Comparison of ENCODE assay signal across 16 cellular contexts in the genomic region with DNA sequence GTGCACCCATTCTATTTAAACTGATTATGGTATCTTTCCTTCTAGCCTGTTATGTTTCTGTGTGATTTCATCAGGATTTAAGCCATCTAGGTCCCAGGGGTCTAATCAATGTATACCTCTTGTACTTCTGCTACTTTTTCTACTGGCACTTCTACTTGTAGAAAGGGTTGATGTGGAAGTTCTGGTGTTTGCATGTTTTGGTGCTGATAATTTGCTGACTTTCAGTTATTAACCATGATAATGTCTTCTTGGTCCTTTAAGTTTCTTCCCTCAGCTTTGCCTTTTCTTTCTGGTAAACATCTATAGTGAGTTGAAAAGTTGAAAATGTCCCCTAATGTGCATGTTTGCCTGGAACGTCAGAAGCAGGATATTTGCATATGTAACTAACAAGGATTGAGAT.
DNase-seq lines count a peak whose midpoint lies in the region; ATAC-seq, FAIRE-seq and TF ChIP-seq lines count a peak whose summit lies in the region.
"Had no signal": no experiment of that assay in that cellular context is flagged by ENCODE, and none has a peak within 500 bp of the region (broad histone marks: within the 10 kb centered on the region; RNA-seq: fewer than 3 reads in every experiment).

No MANE protein-coding gene starts in this region.

- 5% methylated on average over 1 of the region's 1 CpG for WGBS in A549 (ENCODE audit: missing lambda C conversion rate)
- 36 to 48% methylated on average over 1 of the region's 1 CpG for WGBS in lower leg skin, 2 donors

- no peaks in the 10 kb centered on the region for H4K20me1 ChIP-seq in GM23338 (replicated peaks; ENCODE audit: insufficient read depth)

- no peaks in the 10 kb centered on the region for H3K36me3 Mint-ChIP-seq in GM23338 (ENCODE audit: low read depth)
- no peaks in the 10 kb centered on the region for H3K36me3 Mint-ChIP-seq in chondrocyte (ENCODE audit: low read depth)
- H3K36me3 Mint-ChIP-seq in osteocyte (ENCODE audit: unreplicated experiment) = no peaks in the 10 kb centered on the region
- H3K36me3 Mint-ChIP-seq: CD4-positive, alpha-beta memory T cell had no signal

- no peaks in the 10 kb centered on the region for H3K9me3 ChIP-seq in A549

- TF ChIP-seq CTCF in A549 (IDR thresholded peaks at IDR 0.05) = no peak
- TF ChIP-seq CTCF in GM23338 (conservative IDR thresholded peaks at IDR 0.05; ENCODE audit: low read depth in 2 of 2) = no peak
- no peak for TF ChIP-seq CTCF in chondrocyte (IDR thresholded peaks at IDR 0.05)
- TF ChIP-seq CTCF in osteocyte (IDR thresholded peaks at IDR 0.05) = no peak
- no peak for TF ChIP-seq CTCF in lower leg skin (IDR thresholded peaks at IDR 0.05)

- H3K4me3 Mint-ChIP-seq in GM23338 = no peak overlapping the region
- no peak overlapping the region for H3K4me3 Mint-ChIP-seq in chondrocyte (ENCODE audit: unreplicated experiment)
- H3K4me3 Mint-ChIP-seq in osteocyte (ENCODE audit: unreplicated experiment) = no peak overlapping the region
- H3K4me3 Mint-ChIP-seq: CD4-positive, alpha-beta memory T cell; H9 had no signal

- no peaks in the 10 kb centered on the region for H3K36me3 ChIP-seq in GM23338 (ENCODE audit: insufficient read depth)

- H3K27me3 Mint-ChIP-seq in GM23338 (ENCODE audit: insufficient read depth, low read depth, poor library complexity) (peaks cover 3% of the 10 kb centered on the region), chondrocyte (ENCODE audit: low read depth) (no peaks in the 10 kb centered on the region), osteocyte (ENCODE audit: unreplicated experiment) (no peaks in the 10 kb centered on the region)

- no peak for TF ChIP-seq RAD21 in A549 (conservative IDR thresholded peaks at IDR 0.05 in 1 of 2, IDR thresholded peaks at IDR 0.05 in 1 of 2)

- H3F3A ChIP-seq in GM23338 (replicated peaks; ENCODE audit: low read depth) = no peaks in the 10 kb centered on the region

- intact Hi-C loops in lower leg skin (cut with DNase I; ENCODE audit: low total_unique reads) = no loop called here

- TF ChIP-seq POLR2A in A549 (IDR thresholded peaks at IDR 0.05; ENCODE audit: low read length) = no peak
- TF ChIP-seq POLR2A in lower leg skin (IDR thresholded peaks at IDR 0.05) = no peak

- H3K4me2 ChIP-seq in A549 = no peak overlapping the region
- H3K4me2 ChIP-seq in GM23338 = no peak overlapping the region

- H3K4me1 Mint-ChIP-seq in GM23338 = peaks cover 3% of the 10 kb centered on the region; the same call in 2 of the 3 replicates
- H3K4me1 Mint-ChIP-seq in chondrocyte (ENCODE audit: low read depth) = peaks cover 19% of the 10 kb centered on the region
- peaks cover 22% of the 10 kb centered on the region for H3K4me1 Mint-ChIP-seq in osteocyte (ENCODE audit: unreplicated experiment)
- H3K4me1 Mint-ChIP-seq: CD4-positive, alpha-beta memory T cell had no signal

- no peaks in the 10 kb centered on the region for H3K79me2 ChIP-seq in GM23338 (replicated peaks; ENCODE audit: insufficient read depth)

- H3K4me3 ChIP-seq in A549 (no peak overlapping the region), GM23338 (no peak overlapping the region), lower leg skin (ENCODE audit: low read depth, poor library complexity, severe bottlenecking) (no peak overlapping the region)

- H3K27ac Mint-ChIP-seq in GM23338 (no peak overlapping the region), chondrocyte (ENCODE audit: unreplicated experiment) (peak overlapping the region; percentile 60), osteocyte (ENCODE audit: unreplicated experiment) (peak overlapping the region; percentile 52)
- H3K27ac Mint-ChIP-seq: CD4-positive, alpha-beta memory T cell; H9 had no signal

- H3K9me2 ChIP-seq in GM23338 (ENCODE audit: insufficient read depth) = 0 out of 2 replicates have a peak, but pooled peaks cover 4% of the 10 kb centered on the region

- POLR2A ChIA-PET in A549 (lab: Yijun Ruan, JAX) = no interaction called here

- H2AFZ ChIP-seq in GM23338 = peak overlapping the region; percentile 81

- DNase-seq in A549 (ENCODE audit: low read depth in 1 of 2, low spot score in 1 of 2) = no peak
- DNase-seq in GM23338 (ENCODE audit: low spot score) = no peak
- DNase-seq in chondrocyte (ENCODE audit: low spot score) = no peak
- DNase-seq in osteocyte (ENCODE audit: extremely low spot score, unreplicated experiment) = no peak
- no peak for DNase-seq in lower leg skin (ENCODE audit: low spot score in 2 of 2)
- DNase-seq in GF-D8 (lab: John Stamatoyannopoulos, UW) = no peak
- DNase-seq: 8988T; C1 segment of cervical spinal cord; Calu3; CD4-positive, alpha-beta memory T cell; COR-L47; DMS53; DMS79 treated with DMSO at 0.1 percent for 48 hours; H9 had no signal

- ATAC-seq in A549 (no peak), GM23338 (no peak), HG03097 (IDR thresholded peaks at IDR 0.05; ENCODE audit: low FRiP score, unreplicated experiment) (no peak)
- ATAC-seq: HCT116 had no signal

- H3K4me1 ChIP-seq in A549 (no peaks in the 10 kb centered on the region), GM23338 (ENCODE audit: insufficient read depth) (no peaks in the 10 kb centered on the region)

- FAIRE-seq in A549 (lab: Jason Lieb, UNC) = no peak

- no peak for TF ChIP-seq EP300 in A549 (IDR thresholded peaks at IDR 0.05)

- H3K27ac ChIP-seq in A549 (no peak overlapping the region), GM23338 (ENCODE audit: low read depth) (no peak overlapping the region)

- H3K27me3 ChIP-seq in GM23338 (ENCODE audit: insufficient read depth) = no peaks in the 10 kb centered on the region

- CTCF ChIA-PET in A549 (lab: Yijun Ruan, JAX) = no interaction called here

- H3K9me3 Mint-ChIP-seq in GM23338 = no peaks in the 10 kb centered on the region
- no peaks in the 10 kb centered on the region for H3K9me3 Mint-ChIP-seq in chondrocyte (ENCODE audit: low read depth)
- peaks cover 3% of the 10 kb centered on the region for H3K9me3 Mint-ChIP-seq in osteocyte (ENCODE audit: unreplicated experiment)
- H3K9me3 Mint-ChIP-seq: CD4-positive, alpha-beta memory T cell; H9 had no signal

TF ChIP-seq in A549, 52 proteins besides CTCF, POLR2A, EP300 and RAD21:
- TF ChIP-seq GATA3 (IDR thresholded peaks at IDR 0.05; ENCODE audit: borderline replicate concordance) (no peak), CBX8 (IDR thresholded peaks at IDR 0.05) (no peak), EHF (CRISPR knock-in tag; IDR thresholded peaks at IDR 0.05) (no peak), JUNB (IDR thresholded peaks at IDR 0.05) (no peak), MAFK (IDR thresholded peaks at IDR 0.05; ENCODE audit: partially characterized antibody) (peak; percentile 27)
- TF ChIP-seq, protein P1, sequence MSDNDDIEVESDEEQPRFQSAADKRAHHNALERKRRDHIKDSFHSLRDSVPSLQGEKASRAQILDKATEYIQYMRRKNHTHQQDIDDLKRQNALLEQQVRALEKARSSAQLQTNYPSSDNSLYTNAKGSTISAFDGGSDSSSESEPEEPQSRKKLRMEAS (IDR thresholded peaks at IDR 0.05) = no peak

TF ChIP-seq in GM23338, 12 proteins besides CTCF, POLR2A, EP300 and RAD21:
- TF ChIP-seq EZH2 (IDR thresholded peaks at IDR 0.05; ENCODE audit: low read depth, unreplicated experiment) (no peak), ETS1 (IDR thresholded peaks at IDR 0.05) (no peak), STAT1 (IDR thresholded peaks at IDR 0.05; ENCODE audit: unreplicated experiment) (no peak)
